ENCODE assay signal across 9 cellular contexts in the genomic region with DNA sequence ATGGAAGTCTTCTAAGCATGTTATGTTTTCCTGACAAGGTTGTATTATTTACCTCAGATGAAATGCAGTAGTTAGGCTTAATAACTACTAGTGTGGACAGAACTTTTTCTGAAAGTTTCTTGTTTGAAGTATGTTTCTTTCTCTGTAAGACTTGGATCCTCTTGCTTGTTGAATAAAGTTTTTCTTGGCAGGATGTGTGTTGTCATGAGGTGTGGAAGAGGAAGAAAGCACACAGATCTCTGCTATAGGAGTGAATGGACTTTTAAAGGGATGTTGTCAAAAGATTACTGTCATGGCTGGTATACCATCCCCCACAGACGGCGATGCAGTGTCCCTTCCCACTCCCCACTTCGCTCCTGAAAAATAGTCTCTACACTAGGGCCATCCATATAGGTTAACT. TPM values are rescaled to one million over a fixed set of nuclear protein-coding genes. Genes with fewer than 3 reads are reported as not detected.
DNase-seq lines count a peak whose midpoint lies in the region; ATAC-seq, FAIRE-seq and TF ChIP-seq lines count a peak whose summit lies in the region.
"Had no signal": no experiment of that assay in that cellular context is flagged by ENCODE, and none has a peak within 500 bp of the region (broad histone marks: within the 10 kb centered on the region; RNA-seq: fewer than 3 reads in every experiment).

No MANE protein-coding gene starts in this region.

- H3K56ac ChIP-seq in H1 (replicated peaks; ENCODE audit: insufficient read length, low read depth, low read length), result no peak overlapping the region

- H2AK5ac ChIP-seq in H1 (ENCODE audit: low read depth, low read length), result no peak overlapping the region

- no peak overlapping the region for H2BK20ac ChIP-seq in H1 (ENCODE audit: low read length)

- no peak overlapping the region for H3K14ac ChIP-seq in H1 (ENCODE audit: insufficient read length)

- POLR2A ChIA-PET in H1 (lab: Charles Lee; ENCODE audit: partially characterized antibody), result interaction anchor here (1.0 to 1.9 kb wide), 2 partner anchors 8 to 30 kb away, joined by 3 to 5 read pairs; no protein-coding TSS in a partner anchor

- H3K4me3 ChIP-seq in GM08714 (ENCODE audit: low read length), result peak overlapping the region; percentile 20; the same call in 1 of the 2 replicates
- peak overlapping the region; percentile 31 for H3K4me3 ChIP-seq in SK-N-MC
- H3K4me3 ChIP-seq in H1 (ENCODE audit: extremely low read depth in 1 of 4, insufficient read depth in 2 of 4, low read depth in 3 of 4, low read length in 4 of 4), result no peak overlapping the region
- H3K4me3 ChIP-seq in parathyroid adenoma (ENCODE audit: low read depth, low read length), result no peak overlapping the region

- peaks cover 8% of the 10 kb centered on the region for H3K36me3 ChIP-seq in SK-N-MC (ENCODE audit: insufficient read depth, low read length)
- 0 out of 8 replicates have a peak, but pooled peaks cover 0 to 3% (median 0%) of the 10 kb centered on the region in 4 experiments for H3K36me3 ChIP-seq in H1 (ENCODE audit: control insufficient read depth in 2 of 4, insufficient read depth in 4 of 4, low read length in 3 of 4)
- no peaks in the 10 kb centered on the region for H3K36me3 ChIP-seq in parathyroid adenoma (ENCODE audit: control insufficient read depth, insufficient read depth, low read length)

- no peak for TF ChIP-seq POLR2A in H1 (IDR thresholded peaks at IDR 0.05; ENCODE audit: control extremely low read depth in 1 of 2, low read depth in 2 of 2, low read length in 2 of 2)

- H3K27ac ChIP-seq in SK-N-MC, result no peak overlapping the region
- no peak overlapping the region for H3K27ac ChIP-seq in H1 (ENCODE audit: low read depth, low read length)
- H3K27ac ChIP-seq in parathyroid adenoma, result no peak overlapping the region

- no peaks in the 10 kb centered on the region for H3K9me3 ChIP-seq in SK-N-MC (ENCODE audit: low read depth, low read length)
- H3K9me3 ChIP-seq in H1 (ENCODE audit: insufficient read depth in 2 of 2, low read depth in 1 of 2, low read length in 1 of 2), result no peaks in the 10 kb centered on the region
- no peaks in the 10 kb centered on the region for H3K9me3 ChIP-seq in parathyroid adenoma (ENCODE audit: control insufficient read depth, low read length)

- DNase-seq in SK-N-MC (ENCODE audit: low read depth, low spot score) (no peak), H1 (ENCODE audit: low read depth in 1 of 2, low spot score in 2 of 2) (no peak), NCI-H1417 treated with DMSO at 0.1 percent for 48 hours (lab: John Stamatoyannopoulos, UW) (no peak), frontal cortex (ENCODE audit: low spot score in 2 of 2) (no peak)
- DNase-seq: islet precursor cell had no signal

- peaks cover 8% of the 10 kb centered on the region for H3K79me1 ChIP-seq in H1 (ENCODE audit: low read depth, low read length)

- H3K4me2 ChIP-seq in H1 (ENCODE audit: insufficient read depth in 1 of 2, low read depth in 2 of 2, low read length in 2 of 2), result no peak overlapping the region; a peak in 1 of 4 replicates
- peak overlapping the region; percentile 4 for H3K4me2 ChIP-seq in parathyroid adenoma (ENCODE audit: low read length)

- peaks cover 3 to 4% of the 10 kb centered on the region in 2 experiments for H4K20me1 ChIP-seq in H1 (replicated peaks in 1 of 2; ENCODE audit: control insufficient read depth in 1 of 2, insufficient read depth in 2 of 2, low read length in 2 of 2)

- peaks cover 10% of the 10 kb centered on the region; the same call in 1 of the 2 replicates for H3K23me2 ChIP-seq in H1 (ENCODE audit: low read depth, low read length)

- no peak for ATAC-seq in HG03196 (IDR thresholded peaks at IDR 0.05; ENCODE audit: unreplicated experiment)
- no peak for ATAC-seq in GM21529 (IDR thresholded peaks at IDR 0.05; ENCODE audit: unreplicated experiment)

- no peak overlapping the region for H3K23ac ChIP-seq in H1 (ENCODE audit: insufficient read length)

- peaks cover 20 to 72% of the 10 kb centered on the region in 2 experiments for H3K79me2 ChIP-seq in H1 (ENCODE audit: control insufficient read depth in 1 of 2, insufficient read depth in 2 of 2, low read length in 2 of 2)
- peaks cover 56% of the 10 kb centered on the region for H3K79me2 ChIP-seq in parathyroid adenoma

- WGBS in H1 (ENCODE audit: extremely low coverage in 1 of 2, insufficient coverage in 1 of 2, insufficient read length in 1 of 2, insufficient replicate concordance in 2 of 2, low coverage in 1 of 2, low lambda C conversion rate in 2 of 2, missing lambda C conversion rate in 1 of 2), 2 experiments, result 87% methylated on average over 3 of the region's 3 CpGs; no CpG with 5 or more reads in 1 of the 2 experiments

- FAIRE-seq in H1 (lab: Jason Lieb, UNC), result no peak
- FAIRE-seq in frontal cortex (lab: Jason Lieb, UNC), result no peak

- H4K5ac ChIP-seq in H1 (ENCODE audit: insufficient read length, low read depth, low read length), result no peak overlapping the region

- H2BK12ac ChIP-seq in H1 (ENCODE audit: low read depth, low read length), result no peak overlapping the region

- H3K9ac ChIP-seq in SK-N-MC (ENCODE audit: insufficient read length) (peak overlapping the region; percentile 86), H1 (replicated peaks in 1 of 4; ENCODE audit: extremely low read depth in 1 of 4, low read depth in 3 of 4, low read length in 3 of 4) (no peak overlapping the region), parathyroid adenoma (no peak overlapping the region)

- no peak overlapping the region for H2BK120ac ChIP-seq in H1 (replicated peaks; ENCODE audit: low read depth, low read length)

- no peak overlapping the region for H2AFZ ChIP-seq in H1 (ENCODE audit: low read length)
- no peak overlapping the region for H2AFZ ChIP-seq in parathyroid adenoma

- no peak overlapping the region for H4K8ac ChIP-seq in H1 (ENCODE audit: extremely low read depth, insufficient read depth, low read length)

- H3K27me3 ChIP-seq in H1 (replicated peaks in 1 of 4; ENCODE audit: control insufficient read depth in 3 of 4, extremely low read depth in 1 of 4, insufficient read depth in 3 of 4, low read length in 3 of 4), result no peaks in the 10 kb centered on the region
- no peaks in the 10 kb centered on the region for H3K27me3 ChIP-seq in parathyroid adenoma (ENCODE audit: control insufficient read depth, insufficient read depth, low read length)

- H3K4ac ChIP-seq in H1 (replicated peaks; ENCODE audit: insufficient read length, low read depth, low read length), result no peak overlapping the region

- no peak overlapping the region for H4K91ac ChIP-seq in H1 (replicated peaks; ENCODE audit: insufficient read length, low read length)

- TF ChIP-seq RAD21 in H1 (IDR thresholded peaks at IDR 0.05 in 1 of 2, conservative IDR thresholded peaks at IDR 0.05 in 1 of 2; ENCODE audit: low read depth in 2 of 2, low read length in 2 of 2), result no peak

- TF ChIP-seq CTCF in H1 (IDR thresholded peaks at IDR 0.05; ENCODE audit: control extremely low read depth in 1 of 3, insufficient read depth in 1 of 3, low read depth in 1 of 3, low read length in 3 of 3), result no peak
- TF ChIP-seq CTCF in parathyroid adenoma (IDR thresholded peaks at IDR 0.05), result no peak

- no peak for TF ChIP-seq EP300 in H1 (IDR thresholded peaks at IDR 0.05; ENCODE audit: borderline replicate concordance in 1 of 2, low read depth in 2 of 2, low read length in 2 of 2)

- CTCF ChIA-PET in H1 (lab: Charles Lee; ENCODE audit: partially characterized antibody), result interaction anchor here (1.2 to 4.0 kb wide), 4 partner anchors 18 to 83 kb away, joined by 3 to 23 read pairs (median 3); no protein-coding TSS in a partner anchor

- H2BK5ac ChIP-seq in H1 (ENCODE audit: low read depth, low read length), result peak overlapping the region; percentile 17; the same call in 1 of the 2 replicates

- no peak overlapping the region for H2BK15ac ChIP-seq in H1 (ENCODE audit: low read length)

- peaks cover 5 to 27% (median 14%) of the 10 kb centered on the region in 4 experiments for H3K4me1 ChIP-seq in H1 (replicated peaks in 1 of 4; ENCODE audit: control insufficient read depth in 3 of 4, insufficient read depth in 4 of 4, low read length in 3 of 4)
- H3K4me1 ChIP-seq in parathyroid adenoma, result peaks cover 12% of the 10 kb centered on the region

- no peak overlapping the region for H3K18ac ChIP-seq in H1 (ENCODE audit: extremely low read depth, low read length)

TF ChIP-seq in H1, 55 proteins besides CTCF, POLR2A, EP300 and RAD21 (continues in another document):
- no peak for TF ChIP-seq FOSL1 (IDR thresholded peaks at IDR 0.05; ENCODE audit: insufficient read depth, low read depth, low read length)
- no peak for TF ChIP-seq SAP30 (IDR thresholded peaks at IDR 0.05; ENCODE audit: insufficient read depth, insufficient replicate concordance, low read length)
- TF ChIP-seq NRF1 (IDR thresholded peaks at IDR 0.05; ENCODE audit: low read depth, low read length), result no peak
- TF ChIP-seq TCF12 (IDR thresholded peaks at IDR 0.05; ENCODE audit: low read depth, low read length), result no peak
- TF ChIP-seq POU5F1 (IDR thresholded peaks at IDR 0.05; ENCODE audit: low read depth, low read length), result no peak
- TF ChIP-seq TBP (IDR thresholded peaks at IDR 0.05; ENCODE audit: low read depth, low read length), result no peak
- no peak for TF ChIP-seq HDAC6 (IDR thresholded peaks at IDR 0.05; ENCODE audit: low read depth, low read length)
- TF ChIP-seq, protein P1, sequence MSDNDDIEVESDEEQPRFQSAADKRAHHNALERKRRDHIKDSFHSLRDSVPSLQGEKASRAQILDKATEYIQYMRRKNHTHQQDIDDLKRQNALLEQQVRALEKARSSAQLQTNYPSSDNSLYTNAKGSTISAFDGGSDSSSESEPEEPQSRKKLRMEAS (IDR thresholded peaks at IDR 0.05), result no peak
- TF ChIP-seq KDM5A (IDR thresholded peaks at IDR 0.05; ENCODE audit: low read length), result no peak

RNA-seq across cellular contexts. Expression of a gene that starts 2.6 kb away (rescaled TPM):
- 48.3 and 50.5 TPM in 2 replicates for total RNA-seq in H1 (2021; fragmentation: NEBNext Ultra II Directional; extraction: Animal tissue kit (Norgen Biotek cat#: 25700))
- 12.8 and 16.4 TPM in 2 replicates for polyA plus RNA-seq in H1 (2011; rRNA removed)
- polyA plus RNA-seq in H1 (2011; cell fraction: cytosol; rRNA removed), result 21.9 TPM
- polyA plus RNA-seq in H1 (2011; cell fraction: nucleus; rRNA removed), result 10.9 TPM
- 22.0 to 33.8 TPM (median 26.7 TPM) in 4 replicates for polyA plus RNA-seq in H1 (2012, experiment 1 of 2)
- 2.2 TPM for polyA plus RNA-seq in H1 (2012, experiment 2 of 2)
- 24.1 TPM for polyA plus RNA-seq in H1 (2013, experiment 1 of 2)
- 25.0 TPM for polyA plus RNA-seq in H1 (2013, experiment 2 of 2)
- polyA minus RNA-seq in H1 (2011; rRNA and poly(A)+ RNA removed), result 42.6 and 45.2 TPM in 2 replicates
- polyA minus RNA-seq in H1 (2011; cell fraction: cytosol; rRNA and poly(A)+ RNA removed), result 28.2 TPM
- 29.6 TPM for polyA minus RNA-seq in H1 (2011; cell fraction: nucleus; rRNA and poly(A)+ RNA removed)
- 165 TPM for total RNA-seq in frontal cortex

Comparison
In these comparisons a context has a peak if more than half of its experiments do, and no peak if none do; other contexts are left out.
1. H3K4me3 ChIP-seq: peak in GM08714 (single experiment) and SK-N-MC (single experiment); none in H1 (0 of 4) and parathyroid adenoma (single experiment).